In the genomic region with DNA sequence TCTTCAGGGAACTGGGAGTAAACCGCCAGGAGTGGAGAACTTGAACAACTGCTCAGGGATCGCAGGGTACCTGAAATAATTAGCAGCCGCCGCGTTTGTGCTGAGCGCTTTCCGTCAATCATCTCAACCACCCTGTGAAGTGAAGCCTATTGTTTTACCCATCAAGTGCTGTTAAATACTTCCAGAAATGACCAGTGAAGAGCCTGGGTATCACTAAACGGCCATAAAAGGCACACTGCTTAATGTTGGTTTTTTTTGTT, we compare ENCODE assay signal across 1 cellular context.
A peak's percentile ranks its signal among the peaks of the same experiment; 100 is the strongest.
TF ChIP-seq lines count a peak whose summit lies in the region.

No MANE protein-coding gene starts in this region.

TF ChIP-seq in HepG2, 621 proteins besides CTCF, POLR2A, EP300 and RAD21:
- 0 out of 2 replicates have a peak, but pooled peaks have one; percentile 2 for TF ChIP-seq KAT7 (CRISPR knock-in tag; IDR thresholded peaks at IDR 0.05; ENCODE audit: borderline replicate concordance)
- 0 out of 2 replicates have a peak, but pooled peaks have one; percentile 34 for TF ChIP-seq ZBTB33 (CRISPR knock-in tag; IDR thresholded peaks at IDR 0.05)
- 0 out of 2 replicates have a peak, but pooled peaks have one; percentile 1 for TF ChIP-seq ZNF20 (CRISPR knock-in tag; IDR thresholded peaks at IDR 0.05)
- no peak for TF ChIP-seq TAF1 (CRISPR knock-in tag; IDR thresholded peaks at IDR 0.05)
- TF ChIP-seq ZNF180 (CRISPR knock-in tag; IDR thresholded peaks at IDR 0.05; ENCODE audit: borderline replicate concordance, low read depth), result no peak
- 0 out of 2 replicates have a peak, but pooled peaks have one; percentile 10 for TF ChIP-seq ZNF501 (CRISPR knock-in tag; IDR thresholded peaks at IDR 0.05)
- TF ChIP-seq, protein P1, sequence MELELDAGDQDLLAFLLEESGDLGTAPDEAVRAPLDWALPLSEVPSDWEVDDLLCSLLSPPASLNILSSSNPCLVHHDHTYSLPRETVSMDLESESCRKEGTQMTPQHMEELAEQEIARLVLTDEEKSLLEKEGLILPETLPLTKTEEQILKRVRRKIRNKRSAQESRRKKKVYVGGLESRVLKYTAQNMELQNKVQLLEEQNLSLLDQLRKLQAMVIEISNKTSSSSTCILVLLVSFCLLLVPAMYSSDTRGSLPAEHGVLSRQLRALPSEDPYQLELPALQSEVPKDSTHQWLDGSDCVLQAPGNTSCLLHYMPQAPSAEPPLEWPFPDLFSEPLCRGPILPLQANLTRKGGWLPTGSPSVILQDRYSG (CRISPR knock-in tag; IDR thresholded peaks at IDR 0.05), result no peak
- TF ChIP-seq MAF1 (CRISPR knock-in tag; IDR thresholded peaks at IDR 0.05; ENCODE audit: borderline replicate concordance), result no peak
- TF ChIP-seq ZNF770 (CRISPR knock-in tag; IDR thresholded peaks at IDR 0.05), result 0 out of 2 replicates have a peak, but pooled peaks have one; percentile 2
- no peak for TF ChIP-seq PCBP1 (IDR thresholded peaks at IDR 0.05; ENCODE audit: borderline replicate concordance, low read depth, low read length)
- TF ChIP-seq, protein P2, sequence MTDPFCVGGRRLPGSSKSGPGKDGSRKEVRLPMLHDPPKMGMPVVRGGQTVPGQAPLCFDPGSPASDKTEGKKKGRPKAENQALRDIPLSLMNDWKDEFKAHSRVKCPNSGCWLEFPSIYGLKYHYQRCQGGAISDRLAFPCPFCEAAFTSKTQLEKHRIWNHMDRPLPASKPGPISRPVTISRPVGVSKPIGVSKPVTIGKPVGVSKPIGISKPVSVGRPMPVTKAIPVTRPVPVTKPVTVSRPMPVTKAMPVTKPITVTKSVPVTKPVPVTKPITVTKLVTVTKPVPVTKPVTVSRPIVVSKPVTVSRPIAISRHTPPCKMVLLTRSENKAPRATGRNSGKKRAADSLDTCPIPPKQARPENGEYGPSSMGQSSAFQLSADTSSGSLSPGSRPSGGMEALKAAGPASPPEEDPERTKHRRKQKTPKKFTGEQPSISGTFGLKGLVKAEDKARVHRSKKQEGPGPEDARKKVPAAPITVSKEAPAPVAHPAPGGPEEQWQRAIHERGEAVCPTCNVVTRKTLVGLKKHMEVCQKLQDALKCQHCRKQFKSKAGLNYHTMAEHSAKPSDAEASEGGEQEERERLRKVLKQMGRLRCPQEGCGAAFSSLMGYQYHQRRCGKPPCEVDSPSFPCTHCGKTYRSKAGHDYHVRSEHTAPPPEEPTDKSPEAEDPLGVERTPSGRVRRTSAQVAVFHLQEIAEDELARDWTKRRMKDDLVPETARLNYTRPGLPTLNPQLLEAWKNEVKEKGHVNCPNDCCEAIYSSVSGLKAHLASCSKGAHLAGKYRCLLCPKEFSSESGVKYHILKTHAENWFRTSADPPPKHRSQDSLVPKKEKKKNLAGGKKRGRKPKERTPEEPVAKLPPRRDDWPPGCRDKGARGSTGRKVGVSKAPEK (CRISPR knock-in tag; IDR thresholded peaks at IDR 0.05; ENCODE audit: borderline replicate concordance), result no peak
